Comparison of ENCODE assay signal across 21 cellular contexts in genomic region chr15:87871738-87872315, GRCh38.
DNase-seq lines count a peak whose midpoint lies in the region.
"Had no signal": no experiment of that assay in that cellular context is flagged by ENCODE, and none has a peak within 500 bp of the region (broad histone marks: within the 10 kb centered on the region; RNA-seq: fewer than 3 reads in every experiment).

No MANE protein-coding gene starts in this region.

- peak; percentile 18 for DNase-seq in AG08395 (ENCODE audit: low spot score)
- DNase-seq in ELR (ENCODE audit: low read depth), result peak; percentile 48
- peak; percentile 45 for DNase-seq in amniotic epithelial cell (ENCODE audit: low read depth)
- DNase-seq in medulla oblongata (ENCODE audit: extremely low spot score), result peak; percentile 62
- DNase-seq in NCI-H2107 (lab: John Stamatoyannopoulos, UW), result no peak
- no peak for DNase-seq in stimulated activated CD4-positive, alpha-beta T cell treated with anti-CD3 and anti-CD28 coated beads, Interleukin-4, amount 100 ng/mL, for 4 hours
- DNase-seq in OCI-M2 (lab: John Stamatoyannopoulos, UW; ENCODE audit: unreplicated experiment), result no peak
- no peak for DNase-seq in KG1 (lab: John Stamatoyannopoulos, UW)
- DNase-seq: activated CD4-positive, alpha-beta T cell treated with anti-CD3 and anti-CD28 coated beads, Interleukin-2, amount 50 U/mL, for 48 hours; activated CD4-positive, CD25-positive, alpha-beta regulatory T cell; activated T-cell treated with anti-CD3 and anti-CD28 coated beads, Interleukin-2, amount 50 U/mL, for 72 hours; DMS79 treated with DMSO at 0.1 percent for 48 hours; endodermal cell; hippocampal formation; mucosa of descending colon; natural killer cell; NCI-H1694; NCI-H2171 treated with DMSO at 0.1 percent for 48 hours; NCI-H510A; stimulated activated naive CD4-positive, alpha-beta T cell treated with Interleukin-2 at 50 U/mL for 16 hours; upper lobe of left lung had no signal

Comparison
In these comparisons a context has a peak if more than half of its experiments do, and no peak if none do; other contexts are left out.
1. DNase-seq: peak in AG08395 (single experiment), ELR (single experiment), amniotic epithelial cell (single experiment) and medulla oblongata (single experiment); none in NCI-H2107 (single experiment), stimulated activated CD4-positive, alpha-beta T cell treated with anti-CD3 and anti-CD28 coated beads, Interleukin-4, amount 100 ng/mL, for 4 hours (0 of 2), OCI-M2 (single experiment) and KG1 (single experiment).